8 cellular contexts compared by ENCODE assay signal in the genomic region with DNA sequence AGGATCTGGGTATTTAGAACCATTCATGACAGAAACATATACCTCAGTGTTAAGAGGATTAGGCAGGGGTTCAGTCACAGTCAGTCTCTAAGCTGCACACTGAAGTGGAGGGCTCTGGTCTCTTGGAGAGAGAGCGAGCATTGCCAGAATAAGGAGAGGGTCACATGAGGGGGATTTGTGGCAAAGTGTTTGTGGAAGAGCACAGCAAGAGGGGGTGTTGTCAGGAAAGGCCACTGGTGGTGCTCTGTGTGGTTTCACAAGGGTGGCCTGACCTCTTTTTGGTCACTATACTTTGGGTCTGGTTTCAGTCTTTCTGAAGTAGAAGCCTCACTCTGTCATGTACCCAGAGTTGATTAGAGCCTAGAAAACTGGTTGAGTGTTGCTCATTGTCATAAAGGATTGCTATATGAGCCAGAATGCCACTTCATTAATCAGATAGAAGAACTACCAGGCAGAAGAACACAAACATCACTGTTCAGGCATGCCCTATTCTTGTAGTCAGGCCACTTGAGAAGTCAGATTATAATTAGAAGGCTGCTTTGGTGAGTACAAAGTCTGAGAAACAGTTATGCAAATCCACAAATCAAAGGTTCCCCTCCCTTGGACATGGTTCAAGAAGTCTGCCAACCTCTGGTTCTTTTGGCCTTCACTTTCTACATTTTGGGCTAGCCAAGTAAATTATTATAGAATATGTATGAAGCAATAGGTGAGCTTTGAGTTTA. TPM values are rescaled to one million over a fixed set of nuclear protein-coding genes. Genes with fewer than 3 reads are reported as not detected.
DNase-seq lines count a peak whose midpoint lies in the region; ATAC-seq and TF ChIP-seq lines count a peak whose summit lies in the region.

No MANE protein-coding gene starts in this region.

- TF ChIP-seq CTCF in Peyer's patch (IDR thresholded peaks at IDR 0.05): no peak
- TF ChIP-seq CTCF in progenitor cell of endocrine pancreas (IDR thresholded peaks at IDR 0.05; ENCODE audit: unreplicated experiment): no peak
- no peak for TF ChIP-seq CTCF in HFFc6 (IDR thresholded peaks at IDR 0.05)

- H3K36me3 Mint-ChIP-seq in progenitor cell of endocrine pancreas (ENCODE audit: insufficient read depth) (peaks cover 5% of the 10 kb centered on the region), HFFc6 (ENCODE audit: low read depth) (peaks cover 13% of the 10 kb centered on the region)

- ATAC-seq in GM19025 (IDR thresholded peaks at IDR 0.05; ENCODE audit: low read depth, unreplicated experiment): peak; percentile 86
- ATAC-seq in HG02870 (IDR thresholded peaks at IDR 0.05; ENCODE audit: unreplicated experiment): peak; percentile 68

- H3K27ac Mint-ChIP-seq in progenitor cell of endocrine pancreas (peak overlapping the region; percentile 71), HFFc6 (no peak overlapping the region)

- no peaks in the 10 kb centered on the region for H3K27me3 ChIP-seq in Peyer's patch

- no peak overlapping the region for H3K4me3 ChIP-seq in Peyer's patch

- DNase-seq in Peyer's patch: no peak
- no peak for DNase-seq in progenitor cell of endocrine pancreas (ENCODE audit: low spot score, unreplicated experiment)
- DNase-seq in AG08395 (ENCODE audit: low spot score): no peak
- DNase-seq in cerebellum (ENCODE audit: low spot score): no peak
- no peak for DNase-seq in medulla oblongata (ENCODE audit: extremely low spot score)
- DNase-seq in HFFc6: no peak

- no peaks in the 10 kb centered on the region for H3K4me1 Mint-ChIP-seq in progenitor cell of endocrine pancreas (ENCODE audit: low read depth)
- H3K4me1 Mint-ChIP-seq in HFFc6 (ENCODE audit: low read depth): no peaks in the 10 kb centered on the region; the same call in 1 of the 2 replicates

- H3K4me3 Mint-ChIP-seq in progenitor cell of endocrine pancreas (ENCODE audit: low read depth) (no peak overlapping the region), HFFc6 (no peak overlapping the region)

- H3K9me3 ChIP-seq in Peyer's patch: no peaks in the 10 kb centered on the region

- H3K27me3 Mint-ChIP-seq in progenitor cell of endocrine pancreas (no peaks in the 10 kb centered on the region), HFFc6 (ENCODE audit: insufficient read depth) (no peaks in the 10 kb centered on the region)

- peaks cover 0 to 24% (median 0%) of the 10 kb centered on the region in 3 donors for H3K36me3 ChIP-seq in Peyer's patch

- TF ChIP-seq POLR2A in Peyer's patch (IDR thresholded peaks at IDR 0.05): peak in 1 of 2 donors; percentile 40

- H3K4me1 ChIP-seq in Peyer's patch: peaks cover 0 to 34% (median 6%) of the 10 kb centered on the region in 4 donors

- H3K9me3 Mint-ChIP-seq in progenitor cell of endocrine pancreas (ENCODE audit: low read depth) (no peaks in the 10 kb centered on the region), HFFc6 (no peaks in the 10 kb centered on the region)

- H3K27ac ChIP-seq in Peyer's patch: peak overlapping the region; percentile 65 to 86 (median 71)

RNA-seq across cellular contexts. Expression of gene TMEM19, which starts 8.4 kb away (rescaled TPM):
- total RNA-seq in Peyer's patch (10 to 100 TPM; 12.4 to 48.3 (median 43.6) TPM), progenitor cell of endocrine pancreas (19.4 and 24.8 TPM in 2 replicates), cerebellum (36.8 TPM)
- total RNA-seq in HFFc6 (2021; fragmentation: NEBNext Ultra II Directional; extraction: Animal tissue kit (Norgen Biotek cat#: 25700)): 10 to 100 TPM; 24.0 to 41.6 (median 33.9) TPM

RNA-seq across cellular contexts. Expression of gene THAP2, which starts 30.2 kb away (rescaled TPM):
- total RNA-seq in Peyer's patch (1 to 10 TPM; 2.8 to 7.5 (median 3.7) TPM), progenitor cell of endocrine pancreas (7.0 and 8.9 TPM in 2 replicates), cerebellum (29.1 TPM)
- 1 to 10 TPM; 3.8 to 5.1 (median 4.4) TPM for total RNA-seq in HFFc6 (2021; fragmentation: NEBNext Ultra II Directional; extraction: Animal tissue kit (Norgen Biotek cat#: 25700))

RNA-seq across cellular contexts. Expression of gene ZFC3H1, which starts 30.6 kb away (rescaled TPM):
- total RNA-seq in Peyer's patch: 100 to 1,000 TPM; 131 to 309 (median 156) TPM
- 52.5 and 54.7 TPM in 2 replicates for total RNA-seq in progenitor cell of endocrine pancreas
- total RNA-seq in cerebellum: 68.7 TPM
- 10 to 100 TPM; 23.4 to 32.5 (median 30.5) TPM for total RNA-seq in HFFc6 (2021; fragmentation: NEBNext Ultra II Directional; extraction: Animal tissue kit (Norgen Biotek cat#: 25700))
